12 cellular contexts compared by ENCODE assay signal in the genomic region with DNA sequence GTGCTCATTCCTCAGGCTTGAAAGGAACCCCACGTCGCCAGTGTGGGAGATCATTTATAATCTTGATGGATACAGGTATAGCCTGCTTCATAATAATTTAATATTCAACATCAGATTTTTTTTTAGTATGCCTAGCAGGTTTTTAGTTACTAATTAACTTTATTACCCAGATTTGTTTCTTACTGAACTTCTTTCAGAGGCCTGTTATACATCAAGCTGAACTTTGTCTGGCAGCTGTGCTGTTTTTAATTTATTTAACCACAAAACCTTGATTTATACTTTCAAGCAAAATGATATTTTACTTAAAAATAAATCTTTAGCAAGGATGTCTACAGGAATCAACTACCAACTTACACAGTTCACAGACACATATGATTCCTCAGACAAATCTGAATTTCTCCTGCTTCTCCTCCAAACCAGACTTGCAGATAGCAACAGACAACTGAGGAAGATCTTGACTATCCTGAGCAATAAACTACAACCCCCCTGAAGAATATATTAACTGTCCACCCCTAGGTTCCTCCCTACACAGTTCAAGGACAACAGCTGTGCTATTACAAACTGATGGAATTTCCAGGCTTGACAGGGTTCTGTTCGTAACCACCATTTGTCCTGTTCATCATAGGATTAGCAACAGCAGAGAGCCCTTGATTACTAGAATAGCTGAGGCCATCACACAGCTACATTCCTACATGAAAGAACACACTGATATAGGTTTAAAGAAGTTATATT. TPM values are rescaled to one million over a fixed set of nuclear protein-coding genes. Genes with fewer than 3 reads are reported as not detected.
DNase-seq lines count a peak whose midpoint lies in the region; ATAC-seq, FAIRE-seq and TF ChIP-seq lines count a peak whose summit lies in the region.
"Had no signal": no experiment of that assay in that cellular context is flagged by ENCODE, and none has a peak within 500 bp of the region (broad histone marks: within the 10 kb centered on the region; RNA-seq: fewer than 3 reads in every experiment).

No MANE protein-coding gene starts in this region.

- H3K4me1 ChIP-seq in HUES6 (ENCODE audit: control insufficient read depth, insufficient read depth, low read length) = peaks cover 24% of the 10 kb centered on the region
- peaks cover 8 to 37% of the 10 kb centered on the region in 2 experiments; a peak in 3 of 5 replicates for H3K4me1 ChIP-seq in K562 (replicated peaks in 1 of 2; ENCODE audit: control insufficient read depth in 2 of 2, insufficient read depth in 2 of 2, low read length in 2 of 2)

- POLR2A ChIA-PET in K562 (lab: Yijun Ruan, JAX) = interaction anchor here (1.0 kb wide), 2 partner anchors 18 to 72 kb away, joined by 4 read pairs; no protein-coding TSS in a partner anchor

- H3K36me3 ChIP-seq in HUES6 (ENCODE audit: control insufficient read depth, insufficient read depth, low read length) = peaks cover 6% of the 10 kb centered on the region; the same call in 1 of the 2 replicates
- no peaks in the 10 kb centered on the region for H3K36me3 ChIP-seq in K562 (ENCODE audit: control insufficient read depth, insufficient read depth, low read length)

- CTCF ChIA-PET in K562 (lab: Yijun Ruan, JAX; ENCODE audit: low intra/inter-chr PET ratio) = no interaction called here

- peak; percentile 54 for FAIRE-seq in K562 (lab: Jason Lieb, UNC)

- TF ChIP-seq EP300 in K562 (IDR thresholded peaks at IDR 0.05; ENCODE audit: low read length) = no peak

- no peaks in the 10 kb centered on the region for H4K20me1 ChIP-seq in K562 (replicated peaks; ENCODE audit: control insufficient read depth, insufficient read depth, low read length)

- no peaks in the 10 kb centered on the region for H3K9me1 ChIP-seq in K562 (ENCODE audit: control insufficient read depth, insufficient read depth, low read length)

- H3K27me3 ChIP-seq in HUES6 (ENCODE audit: control insufficient read depth, insufficient read depth, low read length) = no peaks in the 10 kb centered on the region
- H3K27me3 ChIP-seq in K562 (ENCODE audit: control insufficient read depth in 2 of 2, insufficient read depth in 2 of 2, low read length in 2 of 2) = no peaks in the 10 kb centered on the region

- WGBS in K562 (ENCODE audit: insufficient coverage, low coverage, missing lambda C conversion rate) = 76% methylated on average over 3 of the region's 3 CpGs

- DNase-seq in K562 (ENCODE audit: extremely low read depth in 1 of 4, low spot score in 3 of 4) (no peak), left lobe of liver (ENCODE audit: low spot score) (no peak), HK-2 (ENCODE audit: unreplicated experiment) (no peak), HUDEP-2 (lab: John Stamatoyannopoulos, UW; ENCODE audit: unreplicated experiment in 76 of 76) (no peak), NCI-H2081 (lab: John Stamatoyannopoulos, UW) (no peak)
- no peak for DNase-seq in stimulated activated effector memory CD8-positive, alpha-beta T cell treated with anti-CD3 and anti-CD28 coated beads, Interleukin-12 subunit alpha, Interleukin-12 subunit beta, amount 100 ng/mL, for 72 hours (ENCODE audit: low spot score in 2 of 2)
- DNase-seq: activated CD4-positive, alpha-beta memory T cell treated with anti-CD3 and anti-CD28 coated beads, Interleukin-2, amount 10 ng/mL, durations not matched to agents 7 days and 5 days; NCI-H1436 had no signal

- TF ChIP-seq CTCF in K562 (IDR thresholded peaks at IDR 0.05 in 2 of 3, conservative IDR thresholded peaks at IDR 0.05 in 1 of 3; ENCODE audit: insufficient read depth in 2 of 3, low read depth in 1 of 3, low read length in 3 of 3) = no peak

- H3K4me2 ChIP-seq in K562 (ENCODE audit: insufficient read depth, low read length) = no peak overlapping the region

- H3K4me3 Mint-ChIP-seq in stimulated activated effector memory CD8-positive, alpha-beta T cell treated with anti-CD3 and anti-CD28 coated beads, Interleukin-12 subunit alpha, Interleukin-12 subunit beta, amount 100 ng/mL, for 72 hours = no peak overlapping the region
- H3K4me3 Mint-ChIP-seq: activated CD4-positive, alpha-beta memory T cell treated with anti-CD3 and anti-CD28 coated beads, Interleukin-2, amount 10 ng/mL, durations not matched to agents 7 days and 5 days; dendritic cell treated with granulocyte-macrophage colony-stimulating factor and Interleukin-4, amounts not matched to agents 40 ng/mL and 50 ng/mL, for 4 days had no signal

- ATAC-seq in K562 (peak; percentile 28), left lobe of liver (peak; percentile 39), GM19395 (IDR thresholded peaks at IDR 0.05; ENCODE audit: unreplicated experiment) (no peak)
- no peak for ATAC-seq in stimulated activated effector memory CD8-positive, alpha-beta T cell treated with anti-CD3 and anti-CD28 coated beads, Interleukin-12 subunit alpha, Interleukin-12 subunit beta, amount 100 ng/mL, for 72 hours
- ATAC-seq: Panc1 had no signal

- no TSS peak for BruUV-seq in K562 (replicated peaks; lab: Mats Ljungman, UMichigan)

- intact Hi-C loops in K562 (cut with micrococcal nuclease) = loop anchor here (5.0 kb wide), 1 partner anchor 72 kb away; no protein-coding TSS in a partner anchor

- no peak for TF ChIP-seq RAD21 in K562 (CRISPR knock-in tag; conservative IDR thresholded peaks at IDR 0.05 in 1 of 2, IDR thresholded peaks at IDR 0.05 in 1 of 2)

- H3K9me3 Mint-ChIP-seq in stimulated activated effector memory CD8-positive, alpha-beta T cell treated with anti-CD3 and anti-CD28 coated beads, Interleukin-12 subunit alpha, Interleukin-12 subunit beta, amount 100 ng/mL, for 72 hours = no peaks in the 10 kb centered on the region
- H3K9me3 Mint-ChIP-seq: activated CD4-positive, alpha-beta memory T cell treated with anti-CD3 and anti-CD28 coated beads, Interleukin-2, amount 10 ng/mL, durations not matched to agents 7 days and 5 days; dendritic cell treated with granulocyte-macrophage colony-stimulating factor and Interleukin-4, amounts not matched to agents 40 ng/mL and 50 ng/mL, for 4 days had no signal

- TF ChIP-seq POLR2A in K562 (conservative IDR thresholded peaks at IDR 0.05) = no peak

- no peaks in the 10 kb centered on the region for H3K36me3 Mint-ChIP-seq in stimulated activated effector memory CD8-positive, alpha-beta T cell treated with anti-CD3 and anti-CD28 coated beads, Interleukin-12 subunit alpha, Interleukin-12 subunit beta, amount 100 ng/mL, for 72 hours

- H3K4me3 ChIP-seq in HUES6 (ENCODE audit: low read depth, low read length) (no peak overlapping the region), K562 (no peak overlapping the region)

- in situ Hi-C loops in K562 (cut with MboI) = no loop called here

- H3K9ac ChIP-seq in HUES6 (ENCODE audit: low read length) (no peak overlapping the region), K562 (ENCODE audit: insufficient read depth in 1 of 2, low read depth in 2 of 2, low read length in 2 of 2) (peak overlapping the region in 1 of 2 experiments; percentile 24; a peak in 2 of 4 replicates)

- peaks cover 41% of the 10 kb centered on the region for H3K4me1 Mint-ChIP-seq in stimulated activated effector memory CD8-positive, alpha-beta T cell treated with anti-CD3 and anti-CD28 coated beads, Interleukin-12 subunit alpha, Interleukin-12 subunit beta, amount 100 ng/mL, for 72 hours

- H3K27ac ChIP-seq in HUES6 (ENCODE audit: low read depth, low read length) (0 out of 2 replicates have a peak overlapping the region, but pooled peaks have one; percentile 17), K562 (ENCODE audit: extremely low read depth, low read depth, low read length) (peak overlapping the region; percentile 67; the same call in 2 of the 3 replicates)

- H3K9me3 ChIP-seq in HUES6 (ENCODE audit: control insufficient read depth, insufficient read depth, low read depth, low read length) (no peaks in the 10 kb centered on the region), K562 (replicated peaks; ENCODE audit: control insufficient read depth, insufficient read depth, low read depth, low read length) (no peaks in the 10 kb centered on the region)

- 0 out of 2 replicates have a peak overlapping the region, but pooled peaks have one; percentile 5 for H2AFZ ChIP-seq in K562 (ENCODE audit: low read depth, low read length)

- H3K27ac Mint-ChIP-seq in stimulated activated effector memory CD8-positive, alpha-beta T cell treated with anti-CD3 and anti-CD28 coated beads, Interleukin-12 subunit alpha, Interleukin-12 subunit beta, amount 100 ng/mL, for 72 hours = peak overlapping the region; percentile 84
- H3K27ac Mint-ChIP-seq: activated CD4-positive, alpha-beta memory T cell treated with anti-CD3 and anti-CD28 coated beads, Interleukin-2, amount 10 ng/mL, durations not matched to agents 7 days and 5 days; dendritic cell treated with granulocyte-macrophage colony-stimulating factor and Interleukin-4, amounts not matched to agents 40 ng/mL and 50 ng/mL, for 4 days had no signal

- peaks cover 82% of the 10 kb centered on the region for H3K79me2 ChIP-seq in K562 (ENCODE audit: control insufficient read depth, insufficient read depth, low read length)

TF ChIP-seq in K562, 482 proteins besides CTCF, POLR2A, EP300 and RAD21:
- TF ChIP-seq RBM39 (optimal IDR thresholded peaks at IDR 0.05; ENCODE audit: low read depth, low read length) (no peak), ELF1 (tag; IDR thresholded peaks at IDR 0.05) (0 out of 2 replicates have a peak, but pooled peaks have one; percentile 12), FOXK2 (conservative IDR thresholded peaks at IDR 0.05 in 1 of 2, IDR thresholded peaks at IDR 0.05 in 1 of 2; ENCODE audit: low read depth in 2 of 2) (0 out of 4 replicates have a peak, but pooled peaks of 1 of the 2 experiments have one; percentile 5)
TF ChIP-seq in K562: peak in this region for 2.

RNA-seq across cellular contexts. Expression of gene MAP4, which starts 0.6 kb away (rescaled TPM):
- 226 and 367 TPM in 2 replicates for total RNA-seq in K562 (2011; cell fraction: chromatin; rRNA removed; ENCODE audit: low replicate concordance)
- 101 and 119 TPM in 2 replicates for total RNA-seq in K562 (2011; cell fraction: nucleolus; rRNA removed)
- 181 and 221 TPM in 2 replicates for total RNA-seq in K562 (2011; cell fraction: nucleoplasm; rRNA removed)
- total RNA-seq in K562 (2014; rRNA removed) = 34.6 and 40.4 TPM in 2 replicates
- total RNA-seq in K562 (2014; rRNA removed; fragmentation: Illumina TruSeq; extraction: Trizol) = 36.8 and 43.5 TPM in 2 replicates
- 36.4 and 42.6 TPM in 2 replicates for total RNA-seq in K562 (2015; rRNA removed; fragmentation: Illumina TruSeq; extraction: Trizol)
- total RNA-seq in K562 (2021) = 127 and 141 TPM in 2 replicates
- 37.5 and 84.6 TPM in 2 replicates for polyA plus RNA-seq in K562 (2011; rRNA removed)
- polyA plus RNA-seq in K562 (2011; cell fraction: cytosol; rRNA removed) = 30.2 and 30.6 TPM in 2 replicates
- polyA plus RNA-seq in K562 (2011; cell fraction: nucleus; rRNA removed) = 121 and 136 TPM in 2 replicates
- 98.2 and 126 TPM in 2 replicates for polyA plus RNA-seq in K562 (2012)
- polyA plus RNA-seq in K562 (2014; fragmentation: Illumina TruSeq; extraction: Trizol) = 101 and 107 TPM in 2 replicates
- polyA plus RNA-seq in K562 (2014; fragmentation: Nextera tagmentation; extraction: Ambion mirVana) = 10 to 100 TPM; 13.3 to 28.4 TPM
- polyA plus RNA-seq in K562 (2014; rRNA removed) = 47.5 and 60.3 TPM in 2 replicates
- polyA minus RNA-seq in K562 (2011; rRNA and poly(A)+ RNA removed) = 58.4 and 87.1 TPM in 2 replicates
- 71.3 and 73.1 TPM in 2 replicates for polyA minus RNA-seq in K562 (2011; cell fraction: cytosol; rRNA and poly(A)+ RNA removed)
- 34.2 and 56.4 TPM in 2 replicates for polyA minus RNA-seq in K562 (2011; cell fraction: nucleus; rRNA and poly(A)+ RNA removed)
- 66.1 TPM for total RNA-seq in left lobe of liver

Comparison
In these comparisons a context has a peak if more than half of its experiments do, and no peak if none do; other contexts are left out.
1. ATAC-seq: peak in K562 (single experiment) and left lobe of liver (single experiment); none in stimulated activated effector memory CD8-positive, alpha-beta T cell treated with anti-CD3 and anti-CD28 coated beads, Interleukin-12 subunit alpha, Interleukin-12 subunit beta, amount 100 ng/mL, for 72 hours (single experiment) and GM19395 (single experiment).